In genomic region chr5:62974623-62975022, GRCh38 we compare ENCODE assay signal across 17 cellular contexts.
DNase-seq lines count a peak whose midpoint lies in the region; ATAC-seq, FAIRE-seq and TF ChIP-seq lines count a peak whose summit lies in the region.
"Had no signal": no experiment of that assay in that cellular context is flagged by ENCODE, and none has a peak within 500 bp of the region (broad histone marks: within the 10 kb centered on the region; RNA-seq: fewer than 3 reads in every experiment).

No MANE protein-coding gene starts in this region.

- H3K36me3 ChIP-seq in HepG2 (replicated peaks in 1 of 2; ENCODE audit: control insufficient read depth in 1 of 2, insufficient read depth in 2 of 2, low read length in 2 of 2), result no peaks in the 10 kb centered on the region
- H3K36me3 ChIP-seq in esophagus muscularis mucosa, result no peaks in the 10 kb centered on the region
- H3K36me3 ChIP-seq: HAP-1 had no signal

- no peak for TF ChIP-seq EP300 in HepG2 (IDR thresholded peaks at IDR 0.05; ENCODE audit: low read depth in 2 of 2, low read length in 2 of 2)
- TF ChIP-seq EP300 in HepG2 (CRISPR knock-in tag; IDR thresholded peaks at IDR 0.05; ENCODE audit: borderline replicate concordance), result no peak
- TF ChIP-seq EP300 in esophagus muscularis mucosa (IDR thresholded peaks at IDR 0.05), result no peak

- H3K9me3 ChIP-seq in HepG2 (ENCODE audit: low read length) (peaks cover 4% of the 10 kb centered on the region; the same call in 1 of the 2 replicates), esophagus muscularis mucosa (no peaks in the 10 kb centered on the region)
- H3K9me3 ChIP-seq: HAP-1 had no signal

- no peak overlapping the region for H3K9ac ChIP-seq in HepG2 (ENCODE audit: insufficient read depth, low read depth, low read length)

- BruUV-seq in HepG2 (replicated peaks; lab: Mats Ljungman, UMichigan), result no TSS peak

- in situ Hi-C loops in HepG2 (cut with HindIII; ENCODE audit: extremely low pct_ligation_motif_present, low pct_unique_long_range_greater_than_20kb), result no loop called here

- H3K27ac ChIP-seq in HepG2 (ENCODE audit: extremely low read length, insufficient read depth, low read length), result no peak overlapping the region
- no peak overlapping the region for H3K27ac ChIP-seq in esophagus muscularis mucosa (replicated peaks in 1 of 4)

- H3K4me1 ChIP-seq in HepG2 (ENCODE audit: insufficient read depth, low read length) (no peaks in the 10 kb centered on the region), esophagus muscularis mucosa (no peaks in the 10 kb centered on the region)
- H3K4me1 ChIP-seq: HAP-1 had no signal

- H3K4me2 ChIP-seq in HepG2 (ENCODE audit: low read depth, low read length), result no peak overlapping the region

- POLR2A ChIA-PET in HepG2 (lab: Yijun Ruan, JAX), result no interaction called here

- no peaks in the 10 kb centered on the region for H4K20me1 ChIP-seq in HepG2 (ENCODE audit: insufficient read depth, low read length)

- TF ChIP-seq POLR2A in HepG2 (IDR thresholded peaks at IDR 0.05; ENCODE audit: insufficient read depth in 1 of 2, low read depth in 2 of 2, low read length in 2 of 2) (no peak), esophagus muscularis mucosa (IDR thresholded peaks at IDR 0.05; ENCODE audit: low read depth) (no peak), GM12892 (IDR thresholded peaks at IDR 0.05; ENCODE audit: low read depth, low read length) (no peak)

- FAIRE-seq in HepG2 (lab: Jason Lieb, UNC), result no peak
- FAIRE-seq in GM12892 (lab: Jason Lieb, UNC), result no peak
- FAIRE-seq: H1, HTR-8/SVneo had no signal

- intact Hi-C loops in sciatic nerve (cut with DNase I), result no loop called here
- intact Hi-C loops in HepG2 (cut with micrococcal nuclease; ENCODE audit: unreplicated experiment), result no loop called here
- intact Hi-C loops in esophagus muscularis mucosa (cut with DNase I), result no loop called here

- CTCF ChIA-PET in HepG2 (lab: Yijun Ruan, JAX; ENCODE audit: low intra/inter-chr PET ratio, low total read pairs), result no interaction called here

- no peak for TF ChIP-seq RAD21 in HepG2 (CRISPR knock-in tag; IDR thresholded peaks at IDR 0.05)

- WGBS in HepG2 (ENCODE audit: low lambda C conversion rate), result 0% methylated on average over 3 of the region's 3 CpGs
- 38% methylated on average over 3 of the region's 3 CpGs for WGBS in esophagus muscularis mucosa

- DNase-seq in DMS79 treated with DMSO at 0.1 percent for 48 hours (lab: John Stamatoyannopoulos, UW) (peak; percentile 42), choroid plexus epithelial cell (ENCODE audit: low read depth) (peak; percentile 39), kidney glomerular epithelial cell (lab: John Stamatoyannopoulos, UW) (peak; percentile 16), sciatic nerve (ENCODE audit: low spot score) (no peak), HepG2 (ENCODE audit: low spot score) (no peak), esophagus muscularis mucosa (ENCODE audit: extremely low spot score) (no peak), GM12892 (ENCODE audit: insufficient read length) (no peak), foreskin melanocyte (no peak)
- DNase-seq: C1 segment of cervical spinal cord; Calu3; CD4-positive, alpha-beta T cell; DMS 273 treated with DMSO at 0.1 percent for 48 hours; DND-41; GDM1 had no signal

- H3K79me2 ChIP-seq in HepG2 (ENCODE audit: insufficient read depth, low read length), result no peaks in the 10 kb centered on the region

- peak; percentile 93 for ATAC-seq in sciatic nerve
- ATAC-seq in HepG2, result no peak

- H2AFZ ChIP-seq in HepG2 (ENCODE audit: low read length), result no peak overlapping the region

- no peak for TF ChIP-seq CTCF in choroid plexus epithelial cell (conservative IDR thresholded peaks at IDR 0.05; ENCODE audit: low read depth, low read length)
- no peak for TF ChIP-seq CTCF in HepG2 (CRISPR knock-in tag; IDR thresholded peaks at IDR 0.05)
- no peak for TF ChIP-seq CTCF in esophagus muscularis mucosa (IDR thresholded peaks at IDR 0.05)

- no peaks in the 10 kb centered on the region for H3K27me3 ChIP-seq in HepG2 (ENCODE audit: control insufficient read depth in 1 of 2, insufficient read depth in 2 of 2, low read length in 2 of 2)
- no peaks in the 10 kb centered on the region for H3K27me3 ChIP-seq in esophagus muscularis mucosa

- no peak overlapping the region for H3K4me3 ChIP-seq in choroid plexus epithelial cell (ENCODE audit: low read depth, low read length)
- no peak overlapping the region for H3K4me3 ChIP-seq in HepG2 (replicated peaks in 1 of 3; ENCODE audit: insufficient read depth in 1 of 3, low read depth in 2 of 3, low read length in 3 of 3)
- H3K4me3 ChIP-seq in esophagus muscularis mucosa, result no peak overlapping the region
- H3K4me3 ChIP-seq: HAP-1 had no signal

TF ChIP-seq in HepG2, 621 proteins besides CTCF, POLR2A, EP300 and RAD21:
- TF ChIP-seq SAP130 (CRISPR knock-in tag; IDR thresholded peaks at IDR 0.05; ENCODE audit: low read depth), result no peak
- TF ChIP-seq TEF (CRISPR knock-in tag; IDR thresholded peaks at IDR 0.05), result no peak
- no peak for TF ChIP-seq ZNF598 (CRISPR knock-in tag; IDR thresholded peaks at IDR 0.05; ENCODE audit: borderline replicate concordance)
- no peak for TF ChIP-seq CEBPG (CRISPR knock-in tag; IDR thresholded peaks at IDR 0.05)
- TF ChIP-seq JUNB (CRISPR knock-in tag; IDR thresholded peaks at IDR 0.05; ENCODE audit: borderline replicate concordance), result no peak
- TF ChIP-seq FOXO1 (CRISPR knock-in tag; IDR thresholded peaks at IDR 0.05), result no peak
- no peak for TF ChIP-seq DMTF1 (CRISPR knock-in tag; IDR thresholded peaks at IDR 0.05)
- TF ChIP-seq ZBTB3 (CRISPR knock-in tag; IDR thresholded peaks at IDR 0.05; ENCODE audit: borderline replicate concordance, low read depth), result no peak
- no peak for TF ChIP-seq ELF4 (CRISPR knock-in tag; IDR thresholded peaks at IDR 0.05; ENCODE audit: borderline replicate concordance)
- no peak for TF ChIP-seq MEIS1 (CRISPR knock-in tag; IDR thresholded peaks at IDR 0.05; ENCODE audit: borderline replicate concordance)
- no peak for TF ChIP-seq ZNF615 (CRISPR knock-in tag; IDR thresholded peaks at IDR 0.05; ENCODE audit: borderline replicate concordance)
TF ChIP-seq in HepG2: peak in this region for 0.

Comparison
In these comparisons a context has a peak if more than half of its experiments do, and no peak if none do; other contexts are left out.
1. DNase-seq: peak in DMS79 treated with DMSO at 0.1 percent for 48 hours (single experiment), choroid plexus epithelial cell (single experiment) and kidney glomerular epithelial cell (single experiment); none in sciatic nerve (single experiment), HepG2 (single experiment), esophagus muscularis mucosa (single experiment), GM12892 (single experiment) and foreskin melanocyte (single experiment).